8 cellular contexts compared by ENCODE assay signal in the genomic region with DNA sequence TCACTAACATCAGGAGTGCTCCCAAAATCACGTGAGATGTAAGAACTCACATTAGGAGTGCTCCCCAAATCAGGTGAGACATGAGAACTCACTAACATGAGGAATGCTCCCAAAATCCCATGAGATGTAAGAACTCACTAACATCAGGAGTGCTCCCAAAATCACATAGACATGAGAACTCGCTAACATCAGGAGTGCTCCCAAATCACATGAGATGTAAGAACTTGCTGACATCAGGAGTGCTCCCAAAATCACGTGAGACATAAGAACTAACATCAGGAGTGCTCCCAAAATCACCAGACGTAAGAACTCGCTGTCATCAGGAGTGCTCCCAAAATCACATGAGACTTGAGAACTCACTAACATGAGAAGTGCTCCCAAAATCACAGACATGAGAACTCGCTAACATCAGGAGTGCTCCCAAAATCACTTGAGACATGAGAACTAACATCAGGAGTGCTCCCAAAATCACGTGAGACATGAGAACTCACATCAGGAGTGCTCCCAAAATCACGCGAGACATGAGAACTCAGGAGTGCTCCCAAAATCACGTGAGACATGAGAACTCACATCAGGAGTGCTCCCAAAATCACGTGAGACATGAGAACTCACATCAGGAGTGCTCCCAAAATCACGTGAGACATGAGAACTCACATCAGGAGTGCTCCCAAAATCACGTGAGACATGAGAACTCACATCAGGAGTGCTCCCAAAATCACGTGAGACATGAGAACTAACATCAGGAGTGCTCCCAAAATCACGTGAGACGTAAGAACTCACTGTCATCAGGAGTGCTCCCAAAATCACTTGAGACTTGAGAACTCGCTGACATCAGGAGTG. TPM values are rescaled to one million over a fixed set of nuclear protein-coding genes. Genes with fewer than 3 reads are reported as not detected.
DNase-seq lines count a peak whose midpoint lies in the region; ATAC-seq, FAIRE-seq and TF ChIP-seq lines count a peak whose summit lies in the region.
"Not testable (repeated sequence)": the region's sequence is repeated elsewhere in the genome, so short reads cannot be mapped to it uniquely, and the experiment has no call there.

No MANE protein-coding gene starts in this region.

- not testable (repeated sequence) for H3K79me2 ChIP-seq in HCT116 (ENCODE audit: insufficient read depth, low read length); PC-9 (ENCODE audit: low read depth); astrocyte (ENCODE audit: insufficient read depth, low read length); mammary epithelial cell (ENCODE audit: insufficient read depth, low read length)

- POLR2A ChIA-PET in HCT116 (lab: Charles Lee); PC-9 (lab: Charles Lee; ENCODE audit: unreplicated experiment): not testable (repeated sequence)

- RAD21 ChIA-PET in HCT116 (lab: Charles Lee; ENCODE audit: low non-redundant PET in 1 of 2, low total read pairs in 2 of 2, uncharacterized antibody in 2 of 2, unreplicated experiment in 2 of 2): not testable (repeated sequence)

- not testable (repeated sequence) for FAIRE-seq in astrocyte (lab: Jason Lieb, UNC)

- not testable (repeated sequence) for H3F3A ChIP-seq in PC-9 (ENCODE audit: insufficient read depth, low read depth)

- in situ Hi-C loops in mammary epithelial cell (cut with MboI; ENCODE audit: low sequenced_read_pairs in 2 of 2): not testable (repeated sequence)

- ATAC-seq in HCT116; stimulated activated naive B cell treated with anti-CD40 and anti-IgM and Interleukin-4, amounts not matched to agents 10 μg/mL and 1 μg/mL and 100 μg/mL, for 72 hours (replicated peaks): not testable (repeated sequence)

- TF ChIP-seq RAD21 in HCT116 (IDR thresholded peaks at IDR 0.05; ENCODE audit: low read depth); liver (IDR thresholded peaks at IDR 0.05): not testable (repeated sequence)

- not testable (repeated sequence) for H3K4me1 ChIP-seq in HCT116 (ENCODE audit: control insufficient read depth in 1 of 2, insufficient read depth in 2 of 2, low read length in 2 of 2); PC-9 (replicated peaks; ENCODE audit: insufficient read depth); astrocyte (ENCODE audit: insufficient read depth, low read length); mammary epithelial cell (ENCODE audit: insufficient read depth, low read length); liver (ENCODE audit: control insufficient read depth in 4 of 4, insufficient read depth in 4 of 4, low read length in 3 of 4)

- H3K9ac ChIP-seq in HCT116 (ENCODE audit: low read length); astrocyte (ENCODE audit: low read length); mammary epithelial cell (ENCODE audit: insufficient read depth, low read length); liver (ENCODE audit: low read depth in 1 of 2, low read length in 2 of 2): not testable (repeated sequence)

- CTCF ChIA-PET in HCT116 (lab: Charles Lee); PC-9 (lab: Charles Lee); mammary epithelial cell (lab: Charles Lee; ENCODE audit: low non-redundant PET): not testable (repeated sequence)

- H3K4me3 Mint-ChIP-seq in astrocyte (ENCODE audit: unreplicated experiment); stimulated activated naive B cell treated with anti-CD40 and anti-IgM and Interleukin-4, amounts not matched to agents 10 μg/mL and 1 μg/mL and 100 μg/mL, for 72 hours: not testable (repeated sequence)

- H3K9me3 ChIP-seq in HCT116 (ENCODE audit: control insufficient read depth in 1 of 2, insufficient read depth in 1 of 2, low read depth in 1 of 2, low read length in 2 of 2) (peaks cover 5 to 15% of the 10 kb centered on the region in 2 experiments; a peak in 3 of 4 replicates), PC-9 (ENCODE audit: insufficient read depth, low read depth) (peaks cover 11% of the 10 kb centered on the region; the same call in 1 of the 2 replicates), astrocyte (ENCODE audit: insufficient read depth, low read depth, low read length) (peaks cover 70% of the 10 kb centered on the region), mammary epithelial cell (replicated peaks; ENCODE audit: insufficient read depth, low read length) (peaks cover 53% of the 10 kb centered on the region), liver (ENCODE audit: control insufficient read depth in 4 of 4, low read length in 3 of 4) (peaks cover 34 to 86% (median 48%) of the 10 kb centered on the region in 4 donors)

- not testable (repeated sequence) for H3K27ac ChIP-seq in HCT116 (ENCODE audit: low read depth, low read length); PC-9; astrocyte (ENCODE audit: low read depth, low read length); mammary epithelial cell (ENCODE audit: insufficient read depth, low read depth, low read length); liver (ENCODE audit: low read depth in 1 of 2, low read length in 2 of 2)

- not testable (repeated sequence) for TF ChIP-seq POLR2A in HCT116 (IDR thresholded peaks at IDR 0.05; ENCODE audit: borderline replicate concordance, extremely low read depth, insufficient read depth, insufficient read length)

- H3K4me1 Mint-ChIP-seq in astrocyte (ENCODE audit: low read depth, unreplicated experiment); stimulated activated naive B cell treated with anti-CD40 and anti-IgM and Interleukin-4, amounts not matched to agents 10 μg/mL and 1 μg/mL and 100 μg/mL, for 72 hours: not testable (repeated sequence)

- peaks cover 90% of the 10 kb centered on the region for H3K36me3 Mint-ChIP-seq in astrocyte (ENCODE audit: low read depth, unreplicated experiment)
- peaks cover 84 to 95% of the 10 kb centered on the region in 2 donors for H3K36me3 Mint-ChIP-seq in stimulated activated naive B cell treated with anti-CD40 and anti-IgM and Interleukin-4, amounts not matched to agents 10 μg/mL and 1 μg/mL and 100 μg/mL, for 72 hours

- H3K4me2 ChIP-seq in HCT116 (ENCODE audit: low read length); PC-9; astrocyte (ENCODE audit: low read length); mammary epithelial cell (ENCODE audit: insufficient read depth, low read depth, low read length): not testable (repeated sequence)

- not testable (repeated sequence) for H3K27me3 ChIP-seq in HCT116 (ENCODE audit: insufficient read depth, low read length); PC-9 (ENCODE audit: insufficient read depth, low read depth); astrocyte (ENCODE audit: insufficient read depth, low read length); mammary epithelial cell (ENCODE audit: insufficient read depth, low read length); liver (ENCODE audit: control insufficient read depth in 4 of 4, insufficient read depth in 4 of 4, low read length in 3 of 4)

- H3K36me3 ChIP-seq in HCT116 (ENCODE audit: control insufficient read depth in 1 of 2, insufficient read depth in 2 of 2, low read length in 2 of 2) (peaks cover 7 to 70% of the 10 kb centered on the region in 2 experiments), PC-9 (ENCODE audit: low read depth) (peaks cover 36% of the 10 kb centered on the region), astrocyte (ENCODE audit: insufficient read depth, low read length) (peaks cover 23% of the 10 kb centered on the region), mammary epithelial cell (ENCODE audit: insufficient read depth, low read length) (peaks cover 17% of the 10 kb centered on the region), liver (ENCODE audit: control insufficient read depth in 4 of 4, insufficient read depth in 3 of 4, low read depth in 1 of 4, low read length in 3 of 4) (peaks cover 20 to 88% (median 62%) of the 10 kb centered on the region in 4 donors)

- H2AFZ ChIP-seq in HCT116 (ENCODE audit: low read depth, low read length, poor library complexity, severe bottlenecking); PC-9; astrocyte (ENCODE audit: low read depth, low read length); mammary epithelial cell (ENCODE audit: low read depth, low read length): not testable (repeated sequence)

- not testable (repeated sequence) for H4K20me1 ChIP-seq in HCT116 (ENCODE audit: insufficient read depth); PC-9 (ENCODE audit: insufficient read depth); astrocyte (ENCODE audit: insufficient read depth, low read length); mammary epithelial cell (ENCODE audit: insufficient read depth, low read length)

- BruUV-seq in HCT116 (replicated peaks; lab: Mats Ljungman, UMichigan); PC-9 (replicated peaks; lab: Mats Ljungman, UMichigan); mammary epithelial cell (replicated peaks; lab: Mats Ljungman, UMichigan): not testable (repeated sequence)

- H3K4me3 ChIP-seq in HCT116 (replicated peaks in 1 of 2; ENCODE audit: low read depth in 1 of 2, low read length in 2 of 2); astrocyte (ENCODE audit: insufficient read depth, low read depth, low read length); mammary epithelial cell (replicated peaks in 1 of 3; ENCODE audit: insufficient read depth in 1 of 3, low read depth in 2 of 3, low read length in 3 of 3); epithelial cell of esophagus (ENCODE audit: low read length); fibroblast of the aortic adventitia (ENCODE audit: low read depth, low read length): not testable (repeated sequence)
- H3K4me3 ChIP-seq in PC-9 (0 out of 2 replicates have a peak overlapping the region, but pooled peaks have one; percentile 3), liver (ENCODE audit: low read depth in 1 of 3, low read length in 3 of 3) (peak overlapping the region in 2 of 3 donors; percentile 44 to 69)

- H3K9me3 Mint-ChIP-seq in astrocyte (ENCODE audit: unreplicated experiment): peaks cover 73% of the 10 kb centered on the region
- H3K9me3 Mint-ChIP-seq in stimulated activated naive B cell treated with anti-CD40 and anti-IgM and Interleukin-4, amounts not matched to agents 10 μg/mL and 1 μg/mL and 100 μg/mL, for 72 hours: not testable (repeated sequence)

- WGBS in mammary epithelial cell (ENCODE audit: low coverage, missing lambda C conversion rate): 98% methylated on average over 10 of the region's 17 CpGs
- WGBS in liver: 98% methylated on average over 14 of the region's 17 CpGs

- dilution Hi-C loops in mammary epithelial cell (cut with HindIII; ENCODE audit: low sequenced_read_pairs): not testable (repeated sequence)

- DNase-seq in HCT116 (ENCODE audit: low read depth, low spot score) (peak; percentile 18), astrocyte (ENCODE audit: low read depth) (peak; percentile 4), mammary epithelial cell (peak; percentile 12), epithelial cell of esophagus (ENCODE audit: low read depth) (peak; percentile 9), fibroblast of the aortic adventitia (ENCODE audit: low read depth) (peak; percentile 10)
- not testable (repeated sequence) for DNase-seq in PC-9; stimulated activated naive B cell treated with anti-CD40 and anti-IgM and Interleukin-4, amounts not matched to agents 10 μg/mL and 1 μg/mL and 100 μg/mL, for 72 hours

- intact Hi-C loops in HCT116 (cut with micrococcal nuclease); PC-9 (cut with micrococcal nuclease; ENCODE audit: unreplicated experiment); mammary epithelial cell (cut with micrococcal nuclease): not testable (repeated sequence)

- not testable (repeated sequence) for H3K27me3 Mint-ChIP-seq in astrocyte (ENCODE audit: low read depth, unreplicated experiment); stimulated activated naive B cell treated with anti-CD40 and anti-IgM and Interleukin-4, amounts not matched to agents 10 μg/mL and 1 μg/mL and 100 μg/mL, for 72 hours

- not testable (repeated sequence) for H3K9me2 ChIP-seq in HCT116 (ENCODE audit: insufficient read depth); PC-9 (ENCODE audit: insufficient read depth)

- not testable (repeated sequence) for TF ChIP-seq CTCF in HCT116 (IDR thresholded peaks at IDR 0.05 in 2 of 3, conservative IDR thresholded peaks at IDR 0.05 in 1 of 3; ENCODE audit: borderline replicate concordance in 1 of 3, insufficient read depth in 1 of 3, low read depth in 2 of 3, low read length in 2 of 3); PC-9 (conservative IDR thresholded peaks at IDR 0.05); astrocyte (IDR thresholded peaks at IDR 0.05; ENCODE audit: insufficient read depth, low read depth, low read length); mammary epithelial cell (conservative IDR thresholded peaks at IDR 0.05 in 1 of 2, IDR thresholded peaks at IDR 0.05 in 1 of 2; ENCODE audit: extremely low read depth in 1 of 2, insufficient read depth in 1 of 2, low read depth in 1 of 2, low read length in 2 of 2); epithelial cell of esophagus (IDR thresholded peaks at IDR 0.05; ENCODE audit: insufficient read depth, low read depth, low read length, missing control alignments); fibroblast of the aortic adventitia (IDR thresholded peaks at IDR 0.05; ENCODE audit: insufficient read depth, low read length); liver (IDR thresholded peaks at IDR 0.05; ENCODE audit: low read depth, low read length, missing input control)

- not testable (repeated sequence) for H3K27ac Mint-ChIP-seq in astrocyte (ENCODE audit: unreplicated experiment)
- H3K27ac Mint-ChIP-seq in stimulated activated naive B cell treated with anti-CD40 and anti-IgM and Interleukin-4, amounts not matched to agents 10 μg/mL and 1 μg/mL and 100 μg/mL, for 72 hours: peak overlapping the region; percentile 37

RNA-seq across cellular contexts. Expression of gene CTDP1, which starts 52.5 kb away (rescaled TPM):
- total RNA-seq in HCT116 (2021; ENCODE audit: unreplicated experiment) (24.9 TPM), PC-9 (2021) (16.0 and 18.6 TPM in 2 replicates), astrocyte (30.2 and 31.7 TPM in 2 replicates), mammary epithelial cell (10 to 100 TPM; 20.7 to 23.5 TPM), fibroblast of the aortic adventitia (ENCODE audit: low replicate concordance) (14.1 and 15.5 TPM in 2 replicates), liver (10 to 100 TPM; 13.5 to 13.9 TPM)
- polyA plus RNA-seq in HCT116 (2012): 14.8 and 17.3 TPM in 2 replicates
- polyA plus RNA-seq in mammary epithelial cell (9.6 TPM), liver (1 to 10 TPM; 2.7 to 7.6 TPM)
- 44.1 TPM for polyA minus RNA-seq in mammary epithelial cell
